9 cellular contexts compared by ENCODE assay signal in genomic region chr2:157837851-157838441, GRCh38. TPM values are rescaled to one million over a fixed set of nuclear protein-coding genes. Genes with fewer than 3 reads are reported as not detected.
DNase-seq lines count a peak whose midpoint lies in the region; ATAC-seq and TF ChIP-seq lines count a peak whose summit lies in the region.
"Had no signal": no experiment of that assay in that cellular context is flagged by ENCODE, and none has a peak within 500 bp of the region (broad histone marks: within the 10 kb centered on the region; RNA-seq: fewer than 3 reads in every experiment).

No MANE protein-coding gene starts in this region.

- H3K36me3 ChIP-seq in RWPE2 (ENCODE audit: low read depth) (peaks cover 11% of the 10 kb centered on the region; the same call in 1 of the 2 replicates), prostate gland (no peaks in the 10 kb centered on the region)

- TF ChIP-seq POLR2A in prostate gland (IDR thresholded peaks at IDR 0.05), result no peak

- H3K27ac Mint-ChIP-seq in naive thymus-derived CD8-positive, alpha-beta T cell, result peak overlapping the region in 3 of 10 donors; percentile 6 to 80 (median 51)

- ATAC-seq in RWPE2 (ENCODE audit: low read depth), result no peak
- ATAC-seq in foreskin keratinocyte, result no peak
- ATAC-seq in HG02798 (IDR thresholded peaks at IDR 0.05; ENCODE audit: poor library complexity, unreplicated experiment), result no peak
- no peak for ATAC-seq in naive thymus-derived CD8-positive, alpha-beta T cell

- in situ Hi-C loops in G401 (cut with HindIII; ENCODE audit: low sequenced_read_pairs), result no loop called here

- peak overlapping the region; percentile 65 for H3K27ac ChIP-seq in RWPE2 (ENCODE audit: poor library complexity, severe bottlenecking)
- peak overlapping the region; percentile 7 for H3K27ac ChIP-seq in foreskin keratinocyte
- peak overlapping the region; percentile 28 to 70 for H3K27ac ChIP-seq in prostate gland
- H3K27ac ChIP-seq: 22Rv1 had no signal

- no peaks in the 10 kb centered on the region for H3K27me3 Mint-ChIP-seq in naive thymus-derived CD8-positive, alpha-beta T cell

- peaks cover 15 to 43% (median 34%) of the 10 kb centered on the region in 4 donors for H3K4me1 Mint-ChIP-seq in naive thymus-derived CD8-positive, alpha-beta T cell

- no peaks in the 10 kb centered on the region for H3K9me3 Mint-ChIP-seq in naive thymus-derived CD8-positive, alpha-beta T cell

- DNase-seq in DMS53 (lab: John Stamatoyannopoulos, UW), result peak; percentile 72
- no peak for DNase-seq in DMS53 treated with DMSO at 0.1 percent for 48 hours (lab: John Stamatoyannopoulos, UW; ENCODE audit: unreplicated experiment)
- DNase-seq in RWPE2 (ENCODE audit: low spot score), result no peak
- no peak for DNase-seq in foreskin keratinocyte
- peak; percentile 61 for DNase-seq in prostate gland (ENCODE audit: low spot score)
- no peak for DNase-seq in G401 (ENCODE audit: low spot score)
- DNase-seq in naive thymus-derived CD8-positive, alpha-beta T cell, result no peak

- no peak overlapping the region for H3K4me3 ChIP-seq in RWPE2 (ENCODE audit: severe bottlenecking)
- H3K4me3 ChIP-seq in prostate gland, result peak overlapping the region; percentile 7 to 21

- 8% methylated on average over 13 of the region's 13 CpGs for WGBS in prostate gland

- POLR2A ChIA-PET in naive thymus-derived CD8-positive, alpha-beta T cell (lab: Charles Lee), result no interaction called here

- H3K4me3 Mint-ChIP-seq in naive thymus-derived CD8-positive, alpha-beta T cell, result peak overlapping the region in 5 of 10 donors; percentile 1 to 42 (median 29)

- intact Hi-C loops in prostate gland (cut with DNase I), result loop anchor here (5.0 kb wide), 1 partner anchor 46 kb away; no protein-coding TSS in a partner anchor

- H3K4me1 ChIP-seq in RWPE2 (ENCODE audit: insufficient read depth, poor library complexity, severe bottlenecking) (peaks cover 23% of the 10 kb centered on the region), foreskin keratinocyte (peaks cover 13% of the 10 kb centered on the region), prostate gland (replicated peaks) (no peaks in the 10 kb centered on the region)

- H3K9me3 ChIP-seq in RWPE2 (ENCODE audit: severe bottlenecking), result no peaks in the 10 kb centered on the region
- no peaks in the 10 kb centered on the region for H3K9me3 ChIP-seq in prostate gland

- H3K36me3 Mint-ChIP-seq in naive thymus-derived CD8-positive, alpha-beta T cell, result peaks cover 0 to 4% (median 2%) of the 10 kb centered on the region in 3 donors

- TF ChIP-seq CTCF in RWPE2 (IDR thresholded peaks at IDR 0.05; ENCODE audit: poor library complexity, severe bottlenecking) (no peak), foreskin keratinocyte (conservative IDR thresholded peaks at IDR 0.05) (no peak), prostate gland (IDR thresholded peaks at IDR 0.05) (no peak)

- H3K27me3 ChIP-seq in RWPE2 (ENCODE audit: insufficient read depth, poor library complexity, severe bottlenecking), result no peaks in the 10 kb centered on the region
- H3K27me3 ChIP-seq in foreskin keratinocyte, result no peaks in the 10 kb centered on the region
- no peaks in the 10 kb centered on the region for H3K27me3 ChIP-seq in prostate gland (replicated peaks; ENCODE audit: insufficient read depth)

RNA-seq across cellular contexts. Expression of gene ACVR1, which starts 38.2 kb away (rescaled TPM):
- total RNA-seq in foreskin keratinocyte, result 24.4 and 28.3 TPM in 2 replicates
- polyA plus RNA-seq in foreskin keratinocyte, result 13.2 and 13.7 TPM in 2 replicates
- 10 to 100 TPM; 16.0 to 21.5 TPM for total RNA-seq in prostate gland
- 1.6 and 1.9 TPM in 2 replicates for total RNA-seq in G401 (2014; rRNA removed; shearing (Covaris generic))
- 10 to 100 TPM; 11.1 to 14.5 TPM for total RNA-seq in naive thymus-derived CD8-positive, alpha-beta T cell
- polyA plus RNA-seq in naive thymus-derived CD8-positive, alpha-beta T cell, result 1 to 10 TPM; 2.6 to 4.3 (median 3.7) TPM

Comparison
In these comparisons a context has a peak if more than half of its experiments do, and no peak if none do; other contexts are left out.
1. DNase-seq: peak in DMS53 (single experiment) and prostate gland (single experiment); none in DMS53 treated with DMSO at 0.1 percent for 48 hours (single experiment), RWPE2 (single experiment), foreskin keratinocyte (0 of 2), G401 (single experiment) and naive thymus-derived CD8-positive, alpha-beta T cell (0 of 10).
2. H3K27ac ChIP-seq: peak in every context shown above with its lines; median percentile 65 in RWPE2; 49 in prostate gland; 7 in foreskin keratinocyte.